In the genomic region with DNA sequence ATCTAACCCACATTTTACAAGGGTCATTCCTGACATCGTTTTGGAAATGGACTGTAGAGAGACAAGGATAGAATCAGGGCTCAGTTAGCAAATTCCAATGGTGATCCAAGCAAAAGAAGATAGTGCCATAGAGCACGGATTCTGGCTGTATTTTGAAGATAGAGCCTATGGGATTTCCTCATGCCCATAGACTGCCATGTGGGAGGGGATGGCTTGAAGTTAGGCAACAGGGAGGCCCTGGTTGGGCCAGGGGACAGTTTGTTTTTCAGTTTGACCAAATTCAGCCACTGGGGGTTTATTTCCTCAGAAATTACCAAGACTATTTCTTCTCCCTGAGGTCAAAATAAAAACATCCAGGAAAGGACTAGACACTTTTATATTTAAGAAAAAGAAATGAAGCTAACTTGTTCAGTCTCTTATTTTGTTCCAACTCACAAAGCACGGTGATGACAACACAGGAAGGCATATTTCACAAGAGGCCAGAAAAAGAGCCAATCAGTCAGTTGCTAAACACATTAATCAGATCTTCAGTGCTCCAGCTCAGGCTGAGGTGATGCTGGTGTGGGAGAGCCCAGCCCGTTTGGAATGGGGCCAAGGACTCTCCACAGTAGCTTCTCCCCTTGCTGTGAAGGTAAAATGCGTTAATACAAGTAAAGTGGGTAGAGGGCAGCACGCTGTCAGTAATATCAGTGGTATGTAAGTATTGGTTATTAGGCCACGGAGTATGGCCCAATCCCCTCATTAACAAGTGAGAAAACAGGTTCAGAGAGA, we compare ENCODE assay signal across 9 cellular contexts. TPM values are rescaled to one million over a fixed set of nuclear protein-coding genes. Genes with fewer than 3 reads are reported as not detected.
DNase-seq lines count a peak whose midpoint lies in the region; ATAC-seq and TF ChIP-seq lines count a peak whose summit lies in the region.
"Had no signal": no experiment of that assay in that cellular context is flagged by ENCODE, and none has a peak within 500 bp of the region (broad histone marks: within the 10 kb centered on the region; RNA-seq: fewer than 3 reads in every experiment).

No MANE protein-coding gene starts in this region.

- H2BK15ac ChIP-seq in neuronal stem cell (ENCODE audit: low read length): no peak overlapping the region

- H3K36me3 ChIP-seq in neuronal stem cell (replicated peaks in 1 of 2; ENCODE audit: control insufficient read depth in 2 of 2, insufficient read depth in 2 of 2, low read length in 2 of 2): no peaks in the 10 kb centered on the region

- peaks cover 0 to 24% (median 0%) of the 10 kb centered on the region in 3 experiments for H3K27me3 ChIP-seq in neuronal stem cell (ENCODE audit: control insufficient read depth in 3 of 3, insufficient read depth in 3 of 3, low read depth in 1 of 3, low read length in 3 of 3)

- no peak overlapping the region for H3K23ac ChIP-seq in neuronal stem cell (ENCODE audit: low read depth, low read length, poor library complexity)

- no peak overlapping the region for H2BK12ac ChIP-seq in neuronal stem cell (ENCODE audit: low read length)

- H3K4ac ChIP-seq in neuronal stem cell (ENCODE audit: low read length): no peak overlapping the region

- no peak overlapping the region for H4K8ac ChIP-seq in neuronal stem cell (ENCODE audit: low read depth, low read length)

- H3K9me3 ChIP-seq in neuronal stem cell (replicated peaks in 1 of 2; ENCODE audit: control insufficient read depth in 2 of 2, insufficient read depth in 1 of 2, low read depth in 1 of 2, low read length in 2 of 2): peaks cover 3 to 10% of the 10 kb centered on the region in 2 donors

- no peak overlapping the region for H2BK5ac ChIP-seq in neuronal stem cell (ENCODE audit: low read length)

- H3K27ac ChIP-seq in neuronal stem cell (replicated peaks; ENCODE audit: low read length): no peak overlapping the region

- peak; percentile 64 for DNase-seq in GM03348 (ENCODE audit: low spot score)
- DNase-seq in NCI-H510A (lab: John Stamatoyannopoulos, UW): peak; percentile 79
- peak; percentile 98 for DNase-seq in choroid plexus epithelial cell (ENCODE audit: low read depth)
- no peak for DNase-seq in neuronal stem cell (ENCODE audit: low spot score)
- DNase-seq in NCI-H446 treated with DMSO at 0.1 percent for 48 hours (lab: John Stamatoyannopoulos, UW): no peak
- DNase-seq in activated CD4-positive, alpha-beta T cell treated with anti-CD3 and anti-CD28 coated beads for 48 hours: no peak
- DNase-seq in activated CD4-positive, alpha-beta T cell treated with anti-CD3 and anti-CD28 coated beads for 4 hours: no peak
- DNase-seq: activated naive CD8-positive, alpha-beta T cell treated with anti-CD3 and anti-CD28 coated beads, Interleukin-2, amount 10 ng/mL, durations not matched to agents 7 days and 5 days had no signal

- peak overlapping the region; percentile 37 for H2AFZ ChIP-seq in neuronal stem cell (ENCODE audit: low read length)

- H4K91ac ChIP-seq in neuronal stem cell (ENCODE audit: low read depth, low read length, poor library complexity): no peak overlapping the region

- H3K18ac ChIP-seq in neuronal stem cell (ENCODE audit: low read length): no peak overlapping the region

- no peak overlapping the region for H3K4me2 ChIP-seq in neuronal stem cell (ENCODE audit: insufficient read depth, low read length, poor library complexity, severe bottlenecking)

- H3K4me1 ChIP-seq in neuronal stem cell (ENCODE audit: control insufficient read depth in 2 of 2, insufficient read depth in 1 of 2, low read depth in 1 of 2, low read length in 2 of 2): peaks cover 0 to 3% of the 10 kb centered on the region in 2 donors

- no peak for TF ChIP-seq POLR2A in GM18505 (IDR thresholded peaks at IDR 0.05; ENCODE audit: borderline replicate concordance, extremely low read depth, insufficient read depth, insufficient read length)

- no peak for ATAC-seq in GM18505 (IDR thresholded peaks at IDR 0.05; ENCODE audit: unreplicated experiment)

- no peak overlapping the region for H2AK5ac ChIP-seq in neuronal stem cell (ENCODE audit: low read depth, low read length)

- no peaks in the 10 kb centered on the region for H3K79me1 ChIP-seq in neuronal stem cell (ENCODE audit: low read depth, low read length)

- H2BK120ac ChIP-seq in neuronal stem cell (ENCODE audit: low read depth, low read length): no peak overlapping the region

- TF ChIP-seq CTCF in choroid plexus epithelial cell (conservative IDR thresholded peaks at IDR 0.05; ENCODE audit: low read depth, low read length): peak; percentile 15

- H3K9ac ChIP-seq in neuronal stem cell (ENCODE audit: low read depth, low read length, poor library complexity): no peak overlapping the region

- WGBS in neuronal stem cell (ENCODE audit: extremely low coverage in 2 of 2, insufficient read length in 2 of 2, insufficient replicate concordance in 1 of 2), 2 donors: no CpG with 5 or more reads among the region's 7 CpGs

- H3K4me3 ChIP-seq in choroid plexus epithelial cell (ENCODE audit: low read depth, low read length) (no peak overlapping the region), neuronal stem cell (ENCODE audit: low read length in 2 of 2) (no peak overlapping the region)

- H3K14ac ChIP-seq in neuronal stem cell (ENCODE audit: low read length): no peak overlapping the region

RNA-seq across cellular contexts. Expression of a gene that starts 4.4 kb away (rescaled TPM):
- polyA plus RNA-seq in neuronal stem cell (2013, experiment 1 of 2): 32.5 TPM
- 33.0 TPM for polyA plus RNA-seq in neuronal stem cell (2013, experiment 2 of 2)

RNA-seq across cellular contexts. Expression of a gene that starts 15.3 kb away (rescaled TPM):
- polyA plus RNA-seq in neuronal stem cell (2013, experiment 1 of 2): 11.0 TPM
- polyA plus RNA-seq in neuronal stem cell (2013, experiment 2 of 2): 10.7 TPM

Comparison
In these comparisons a context has a peak if more than half of its experiments do, and no peak if none do; other contexts are left out.
1. DNase-seq: peak in GM03348 (single experiment), NCI-H510A (single experiment) and choroid plexus epithelial cell (single experiment); none in neuronal stem cell (single experiment), NCI-H446 treated with DMSO at 0.1 percent for 48 hours (single experiment), activated CD4-positive, alpha-beta T cell treated with anti-CD3 and anti-CD28 coated beads for 48 hours (single experiment) and activated CD4-positive, alpha-beta T cell treated with anti-CD3 and anti-CD28 coated beads for 4 hours (0 of 2).